ENCODE assay signal across 8 cellular contexts in the genomic region with DNA sequence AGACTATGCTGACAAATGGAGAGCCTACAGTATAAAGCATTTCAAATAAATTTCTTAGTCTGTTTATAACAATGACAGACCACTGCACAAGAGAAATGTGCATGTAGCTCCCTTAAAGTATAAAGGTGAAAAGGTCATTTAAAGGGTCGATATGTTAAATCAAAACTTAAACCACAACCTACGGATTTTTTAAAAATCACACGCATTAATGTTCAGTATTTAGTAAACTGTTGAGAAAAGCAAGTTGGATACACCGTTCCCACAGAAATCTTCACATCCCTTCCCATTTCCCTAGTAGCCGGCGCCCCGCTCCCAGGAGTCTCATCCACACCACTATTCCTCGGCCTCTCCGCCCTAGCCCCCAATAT. TPM values are rescaled to one million over a fixed set of nuclear protein-coding genes. Genes with fewer than 3 reads are reported as not detected.
DNase-seq lines count a peak whose midpoint lies in the region; ATAC-seq and TF ChIP-seq lines count a peak whose summit lies in the region.

No MANE protein-coding gene starts in this region.

- DNase-seq in AG04449 (ENCODE audit: low read depth, low spot score): no peak
- DNase-seq in Karpas-422: no peak
- peak; percentile 18 for DNase-seq in dermis blood vessel endothelial cell
- no peak for DNase-seq in HuH-7 (ENCODE audit: low spot score)
- DNase-seq in NCI-H748 (lab: John Stamatoyannopoulos, UW; ENCODE audit: unreplicated experiment): no peak
- DNase-seq in GM10248 (ENCODE audit: extremely low spot score): no peak

- ATAC-seq in GM18498 (IDR thresholded peaks at IDR 0.05; ENCODE audit: unreplicated experiment): no peak

- H3K36me3 ChIP-seq in Karpas-422 (ENCODE audit: insufficient read depth, low read length) (peaks cover 18% of the 10 kb centered on the region), muscle layer of colon (ENCODE audit: insufficient read depth, low read length) (peaks cover 6% of the 10 kb centered on the region)

- no peaks in the 10 kb centered on the region for H3K9me3 ChIP-seq in Karpas-422 (ENCODE audit: low read length)
- no peaks in the 10 kb centered on the region for H3K9me3 ChIP-seq in muscle layer of colon (ENCODE audit: low read length)

- no peaks in the 10 kb centered on the region for H3K9me2 ChIP-seq in Karpas-422 (replicated peaks; ENCODE audit: insufficient read depth, low read length)

- peak overlapping the region; percentile 73 for H2AFZ ChIP-seq in Karpas-422 (ENCODE audit: low read length)

- H3K27me3 ChIP-seq in Karpas-422 (ENCODE audit: low read length) (no peaks in the 10 kb centered on the region), muscle layer of colon (ENCODE audit: control insufficient read depth in 1 of 2, insufficient read depth in 2 of 2, low read length in 2 of 2) (no peaks in the 10 kb centered on the region)

- H3K27ac ChIP-seq in Karpas-422 (ENCODE audit: low read length) (peak overlapping the region; percentile 66), muscle layer of colon (ENCODE audit: low read depth, low read length) (peak overlapping the region; percentile 90)

- H3K79me2 ChIP-seq in Karpas-422 (ENCODE audit: low read length): peaks cover 84% of the 10 kb centered on the region

- TF ChIP-seq CTCF in AG04449 (IDR thresholded peaks at IDR 0.05; ENCODE audit: insufficient read depth, low read length, missing control alignments) (no peak), GM10248 (IDR thresholded peaks at IDR 0.05; ENCODE audit: control extremely low read depth, extremely low read depth, low read depth, missing control alignments) (no peak)

- H3K4me3 ChIP-seq in AG04449 (ENCODE audit: low read depth, low read length): peak overlapping the region; percentile 85
- H3K4me3 ChIP-seq in Karpas-422 (ENCODE audit: low read length): peak overlapping the region; percentile 95
- H3K4me3 ChIP-seq in muscle layer of colon (ENCODE audit: low read depth in 1 of 2, low read length in 2 of 2): peak overlapping the region; percentile 66 to 83

- H3K4me1 ChIP-seq in Karpas-422 (ENCODE audit: low read length): peaks cover 61% of the 10 kb centered on the region
- peaks cover 15% of the 10 kb centered on the region for H3K4me1 ChIP-seq in muscle layer of colon (ENCODE audit: insufficient read depth, low read length)

- peak overlapping the region; percentile 93 for H3K9ac ChIP-seq in Karpas-422 (ENCODE audit: low read length)
- peak overlapping the region; percentile 92 for H3K9ac ChIP-seq in muscle layer of colon (ENCODE audit: low read length)

- POLR2A ChIA-PET in AG04449 (lab: Yijun Ruan, JAX): interaction anchor here (0.6 kb wide), 1 partner anchor 169 kb away, joined by 3 read pairs; no protein-coding TSS in a partner anchor
- POLR2A ChIA-PET in GM10248 (lab: Yijun Ruan, JAX): interaction anchor here (1.6 kb wide), 1 partner anchor 171 kb away, joined by 3 read pairs; a partner anchor contains a TSS

- CTCF ChIA-PET in AG04449 (lab: Yijun Ruan, JAX) (interaction anchor here (0.8 to 2.1 kb wide), 4 partner anchors 14 to 220 kb away, joined by 3 to 11 read pairs (median 4); no protein-coding TSS in a partner anchor), GM10248 (lab: Yijun Ruan, JAX) (interaction anchor here (1.1 to 1.6 kb wide), 3 partner anchors 34 to 220 kb away, joined by 3 to 6 read pairs (median 4); no protein-coding TSS in a partner anchor)

- no peaks in the 10 kb centered on the region; the same call in 1 of the 2 replicates for H4K20me1 ChIP-seq in Karpas-422 (ENCODE audit: insufficient read depth, low read depth, low read length)

- H3K4me2 ChIP-seq in Karpas-422 (ENCODE audit: low read depth, low read length, poor library complexity, severe bottlenecking): peak overlapping the region; percentile 96

RNA-seq across cellular contexts. Expression of a gene that starts 0.6 kb away (rescaled TPM):
- 63.2 and 89.8 TPM in 2 replicates for total RNA-seq in Karpas-422 (2014; rRNA removed; shearing (Covaris generic); ENCODE audit: low replicate concordance)
- 32.3 and 36.2 TPM in 2 replicates for total RNA-seq in dermis blood vessel endothelial cell

RNA-seq across cellular contexts. Expression of a gene that starts 2.1 kb away (rescaled TPM):
- total RNA-seq in Karpas-422 (2014; rRNA removed; shearing (Covaris generic); ENCODE audit: low replicate concordance): 22.7 and 32.2 TPM in 2 replicates
- 9.0 and 12.5 TPM in 2 replicates for total RNA-seq in dermis blood vessel endothelial cell

RNA-seq across cellular contexts. Expression of a gene that starts 49.8 kb away (rescaled TPM):
- 69.6 and 142 TPM in 2 replicates for total RNA-seq in Karpas-422 (2014; rRNA removed; shearing (Covaris generic); ENCODE audit: low replicate concordance)
- total RNA-seq in dermis blood vessel endothelial cell: 28.9 and 44.4 TPM in 2 replicates
